In genomic region chr4:105631818-105632400, GRCh38 we compare ENCODE assay signal across 18 cellular contexts.
DNase-seq lines count a peak whose midpoint lies in the region; FAIRE-seq and TF ChIP-seq lines count a peak whose summit lies in the region.
"Had no signal": no experiment of that assay in that cellular context is flagged by ENCODE, and none has a peak within 500 bp of the region (broad histone marks: within the 10 kb centered on the region; RNA-seq: fewer than 3 reads in every experiment).

No MANE protein-coding gene starts in this region.

- H3K9me3 ChIP-seq in BE2C: no peaks in the 10 kb centered on the region
- H3K9me3 ChIP-seq in keratinocyte (ENCODE audit: control insufficient read depth, low read depth, low read length): no peaks in the 10 kb centered on the region
- H3K9me3 ChIP-seq: lower lobe of right lung had no signal

- dilution Hi-C loops in keratinocyte (cut with MboI; ENCODE audit: extremely low pct_ligation_motif_present, low sequenced_read_pairs): no loop called here

- H3K27me3 ChIP-seq in BE2C (no peaks in the 10 kb centered on the region), keratinocyte (ENCODE audit: control insufficient read depth, extremely low read depth, insufficient read depth, low read length) (no peaks in the 10 kb centered on the region), dorsolateral prefrontal cortex (no peaks in the 10 kb centered on the region)

- peak; percentile 36 for FAIRE-seq in keratinocyte (lab: Jason Lieb, UNC)
- FAIRE-seq: K562 had no signal

- H3K79me2 ChIP-seq in keratinocyte (ENCODE audit: control insufficient read depth, insufficient read depth, low read length): no peaks in the 10 kb centered on the region

- CTCF ChIA-PET in activated naive CD4-positive, alpha-beta T cell treated with anti-CD3 and anti-CD28 coated beads, Interleukin-2, amount 10 ng/mL, durations not matched to agents 7 days and 5 days (lab: Charles Lee): interaction anchor here (1.5 to 1.8 kb wide), 2 partner anchors 14 to 111 kb away, joined by 3 to 4 read pairs; no protein-coding TSS in a partner anchor

- peak overlapping the region; percentile 65 for H3K4me2 ChIP-seq in keratinocyte (ENCODE audit: control insufficient read depth, extremely low read depth, insufficient read depth, low read depth, low read length)

- peaks cover under 1% of the 10 kb centered on the region; the same call in 1 of the 2 replicates for H3K4me1 ChIP-seq in BE2C
- H3K4me1 ChIP-seq in keratinocyte (ENCODE audit: control insufficient read depth, extremely low read depth, insufficient read depth, low read length): peaks cover 37% of the 10 kb centered on the region

- H3K27ac Mint-ChIP-seq in HFFc6: no peak overlapping the region
- no peak overlapping the region for H3K27ac Mint-ChIP-seq in activated naive CD4-positive, alpha-beta T cell treated with anti-CD3 and anti-CD28 coated beads, Interleukin-2, amount 10 ng/mL, durations not matched to agents 7 days and 5 days
- H3K27ac Mint-ChIP-seq: activated B cell treated with CpG ODN at 0.5 μM for 24 hours; activated naive CD8-positive, alpha-beta T cell treated with anti-CD3 and anti-CD28 coated beads, Interleukin-2, amount 10 ng/mL, durations not matched to agents 7 days and 5 days; B cell; stimulated activated memory B cell treated with anti-CD40 and anti-IgM and Interleukin-4, amounts not matched to agents 10 μg/mL and 1 μg/mL and 100 μg/mL, for 72 hours had no signal

- peak overlapping the region; percentile 90 for H2AFZ ChIP-seq in keratinocyte (ENCODE audit: control insufficient read depth, low read length)

- no peaks in the 10 kb centered on the region for H3K9me3 Mint-ChIP-seq in HFFc6
- H3K9me3 Mint-ChIP-seq in activated naive CD4-positive, alpha-beta T cell treated with anti-CD3 and anti-CD28 coated beads, Interleukin-2, amount 10 ng/mL, durations not matched to agents 7 days and 5 days: no peaks in the 10 kb centered on the region
- H3K9me3 Mint-ChIP-seq: activated B cell treated with CpG ODN at 0.5 μM for 24 hours; activated naive CD8-positive, alpha-beta T cell treated with anti-CD3 and anti-CD28 coated beads, Interleukin-2, amount 10 ng/mL, durations not matched to agents 7 days and 5 days; stimulated activated memory B cell treated with anti-CD40 and anti-IgM and Interleukin-4, amounts not matched to agents 10 μg/mL and 1 μg/mL and 100 μg/mL, for 72 hours had no signal

- no peaks in the 10 kb centered on the region for H4K20me1 ChIP-seq in keratinocyte (ENCODE audit: control insufficient read depth, extremely low read depth, insufficient read depth, low read length)

- H3K9me1 ChIP-seq in keratinocyte (ENCODE audit: control insufficient read depth, extremely low read depth, insufficient read depth, low read length): no peaks in the 10 kb centered on the region

- in situ Hi-C loops in G401 (cut with HindIII; ENCODE audit: low sequenced_read_pairs): no loop called here

- no peak overlapping the region for H3K4me3 Mint-ChIP-seq in HFFc6
- no peak overlapping the region for H3K4me3 Mint-ChIP-seq in activated naive CD4-positive, alpha-beta T cell treated with anti-CD3 and anti-CD28 coated beads, Interleukin-2, amount 10 ng/mL, durations not matched to agents 7 days and 5 days
- H3K4me3 Mint-ChIP-seq: activated B cell treated with CpG ODN at 0.5 μM for 24 hours; activated naive CD8-positive, alpha-beta T cell treated with anti-CD3 and anti-CD28 coated beads, Interleukin-2, amount 10 ng/mL, durations not matched to agents 7 days and 5 days; B cell; stimulated activated memory B cell treated with anti-CD40 and anti-IgM and Interleukin-4, amounts not matched to agents 10 μg/mL and 1 μg/mL and 100 μg/mL, for 72 hours had no signal

- intact Hi-C loops in dorsolateral prefrontal cortex (cut with DNase I): no loop called here

- H3K36me3 Mint-ChIP-seq in HFFc6 (ENCODE audit: low read depth): no peaks in the 10 kb centered on the region
- no peaks in the 10 kb centered on the region for H3K36me3 Mint-ChIP-seq in activated naive CD4-positive, alpha-beta T cell treated with anti-CD3 and anti-CD28 coated beads, Interleukin-2, amount 10 ng/mL, durations not matched to agents 7 days and 5 days
- H3K36me3 Mint-ChIP-seq: activated naive CD8-positive, alpha-beta T cell treated with anti-CD3 and anti-CD28 coated beads, Interleukin-2, amount 10 ng/mL, durations not matched to agents 7 days and 5 days; stimulated activated memory B cell treated with anti-CD40 and anti-IgM and Interleukin-4, amounts not matched to agents 10 μg/mL and 1 μg/mL and 100 μg/mL, for 72 hours had no signal

- H3K4me3 ChIP-seq in BE2C (ENCODE audit: low read depth, low read length) (no peak overlapping the region), keratinocyte (ENCODE audit: control insufficient read depth in 2 of 3, extremely low read depth in 1 of 3, insufficient read depth in 2 of 3, low read depth in 1 of 3, low read length in 3 of 3) (peak overlapping the region in 2 of 3 experiments; percentile 0 to 4), dorsolateral prefrontal cortex (no peak overlapping the region)
- H3K4me3 ChIP-seq: K562, lower lobe of right lung had no signal

- no peak for DNase-seq in BE2C
- DNase-seq in HFFc6: no peak
- DNase-seq in keratinocyte (ENCODE audit: low read depth, low spot score): no peak
- no peak for DNase-seq in dorsolateral prefrontal cortex
- DNase-seq in retina: no peak
- no peak for DNase-seq in G401 (ENCODE audit: low spot score)
- DNase-seq in activated naive CD4-positive, alpha-beta T cell treated with anti-CD3 and anti-CD28 coated beads, Interleukin-2, amount 10 ng/mL, durations not matched to agents 7 days and 5 days: no peak
- DNase-seq: activated B cell treated with CpG ODN at 0.5 μM for 24 hours; activated CD8-positive, alpha-beta memory T cell treated with anti-CD3 and anti-CD28 coated beads, Interleukin-2, amount 50 U/mL, for 48 hours; activated naive CD8-positive, alpha-beta T cell treated with anti-CD3 and anti-CD28 coated beads, Interleukin-2, amount 10 ng/mL, durations not matched to agents 7 days and 5 days; cerebellar nuclear complex; lower lobe of right lung; NCI-H2081; NK-92 treated with Interleukin-12 subunit alpha and Interleukin-12 subunit beta, amount 100 ng/mL, for 24 hours had no signal

- peaks cover 8% of the 10 kb centered on the region for H3K27me3 Mint-ChIP-seq in HFFc6 (ENCODE audit: insufficient read depth)
- H3K27me3 Mint-ChIP-seq in activated naive CD4-positive, alpha-beta T cell treated with anti-CD3 and anti-CD28 coated beads, Interleukin-2, amount 10 ng/mL, durations not matched to agents 7 days and 5 days: no peaks in the 10 kb centered on the region
- H3K27me3 Mint-ChIP-seq: activated B cell treated with CpG ODN at 0.5 μM for 24 hours had no signal

- H3K36me3 ChIP-seq in BE2C: no peaks in the 10 kb centered on the region
- no peaks in the 10 kb centered on the region for H3K36me3 ChIP-seq in keratinocyte (ENCODE audit: control insufficient read depth in 2 of 2, extremely low read depth in 1 of 2, insufficient read depth in 2 of 2, low read length in 2 of 2)
- H3K36me3 ChIP-seq: lower lobe of right lung had no signal

- TF ChIP-seq CTCF in BE2C (IDR thresholded peaks at IDR 0.05; ENCODE audit: low read depth, low read length): peak; percentile 26
- TF ChIP-seq CTCF in HFFc6 (IDR thresholded peaks at IDR 0.05): peak; percentile 73
- TF ChIP-seq CTCF in VCaP (conservative IDR thresholded peaks at IDR 0.05): no peak
- TF ChIP-seq CTCF in keratinocyte (optimal IDR thresholded peaks at IDR 0.05 in 1 of 3, IDR thresholded peaks at IDR 0.05 in 1 of 3, conservative IDR thresholded peaks at IDR 0.05 in 1 of 3; ENCODE audit: extremely low read depth in 1 of 3, insufficient read depth in 2 of 3, low read length in 3 of 3): peak in 2 of 3 experiments; percentile 2 to 34
- TF ChIP-seq CTCF in dorsolateral prefrontal cortex (IDR thresholded peaks at IDR 0.05 in 54 of 56, conservative IDR thresholded peaks at IDR 0.05 in 2 of 56; ENCODE audit: low read depth in 1 of 56, partially characterized antibody in 56 of 56): peak in 17 of 56 donors; percentile 26 to 68 (median 53)

- peak overlapping the region; percentile 55 for H3K9ac ChIP-seq in keratinocyte (ENCODE audit: control insufficient read depth, extremely low read depth, insufficient read depth, low read length)

- no peaks in the 10 kb centered on the region for H3K4me1 Mint-ChIP-seq in HFFc6 (ENCODE audit: low read depth)
- no peaks in the 10 kb centered on the region for H3K4me1 Mint-ChIP-seq in activated naive CD4-positive, alpha-beta T cell treated with anti-CD3 and anti-CD28 coated beads, Interleukin-2, amount 10 ng/mL, durations not matched to agents 7 days and 5 days
- H3K4me1 Mint-ChIP-seq: activated naive CD8-positive, alpha-beta T cell treated with anti-CD3 and anti-CD28 coated beads, Interleukin-2, amount 10 ng/mL, durations not matched to agents 7 days and 5 days had no signal

- H3K27ac ChIP-seq in VCaP (peak overlapping the region; percentile 95), keratinocyte (ENCODE audit: control insufficient read depth, insufficient read depth, low read length) (peak overlapping the region; percentile 61), dorsolateral prefrontal cortex (peak overlapping the region in 1 of 59 donors; percentile 10)
- H3K27ac ChIP-seq: lower lobe of right lung had no signal

Comparison
In these comparisons a context has a peak if more than half of its experiments do, and no peak if none do; other contexts are left out.
1. H3K4me3 ChIP-seq: peak in keratinocyte (2 of 3); none in BE2C (single experiment) and dorsolateral prefrontal cortex (0 of 59).